Comparison of ENCODE assay signal across 22 cellular contexts in the genomic region with DNA sequence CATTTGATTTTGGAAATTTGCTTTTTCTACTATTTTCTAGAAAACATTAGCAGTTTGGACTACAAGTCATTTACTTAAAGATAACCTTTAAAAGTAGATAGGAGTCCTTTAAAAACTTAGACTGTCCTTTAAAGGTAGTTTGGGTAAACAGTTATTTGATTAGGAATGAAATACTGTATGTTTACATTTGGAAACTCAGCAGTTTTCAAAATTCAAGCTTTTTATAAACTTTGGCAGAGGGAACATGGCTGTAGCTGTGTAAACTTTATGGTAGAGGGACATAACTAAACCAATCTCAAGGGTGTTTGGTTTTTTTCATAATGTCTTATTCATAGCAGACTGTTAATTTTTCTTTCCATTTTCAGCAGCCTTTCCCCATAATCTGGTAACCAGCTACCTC.
DNase-seq lines count a peak whose midpoint lies in the region; ATAC-seq and TF ChIP-seq lines count a peak whose summit lies in the region.
"Had no signal": no experiment of that assay in that cellular context is flagged by ENCODE, and none has a peak within 500 bp of the region (broad histone marks: within the 10 kb centered on the region; RNA-seq: fewer than 3 reads in every experiment).

No MANE protein-coding gene starts in this region.

- H3K23ac ChIP-seq in IMR-90 (ENCODE audit: low read depth, low read length), result no peak overlapping the region

- H3K27ac ChIP-seq in CD4-positive, CD25-positive, alpha-beta regulatory T cell (ENCODE audit: insufficient read depth, low read length, poor library complexity, severe bottlenecking), result peak overlapping the region; percentile 6
- H3K27ac ChIP-seq in IMR-90 (ENCODE audit: insufficient read depth, low read length), result no peak overlapping the region
- H3K27ac ChIP-seq: BLaER1 treated with 17β-estradiol and CSF1 and Interleukin-3, amounts not matched to agents 10 nM and 100 nM; PC-9; RWPE1 had no signal

- H3K27me3 Mint-ChIP-seq in activated T-cell treated with anti-CD3 and anti-CD28 coated beads, Interleukin-2, amount 50 U/mL, for 24 hours, result no peaks in the 10 kb centered on the region
- H3K27me3 Mint-ChIP-seq in CD4-positive, CD25-positive, alpha-beta regulatory T cell, result no peaks in the 10 kb centered on the region
- H3K27me3 Mint-ChIP-seq in naive thymus-derived CD8-positive, alpha-beta T cell, result no peaks in the 10 kb centered on the region
- H3K27me3 Mint-ChIP-seq: IgD-negative memory B cell had no signal

- H3K4me2 ChIP-seq in IMR-90 (ENCODE audit: low read depth, low read length), result no peak overlapping the region
- H3K4me2 ChIP-seq: BLaER1 treated with 17β-estradiol and CSF1 and Interleukin-3, amounts not matched to agents 10 nM and 100 nM; PC-9 had no signal

- ATAC-seq in CD4-positive, CD25-positive, alpha-beta regulatory T cell (ENCODE audit: low read depth in 2 of 2), result no peak
- ATAC-seq in IMR-90 (ENCODE audit: low read depth) (peak; percentile 67), HG02840 (IDR thresholded peaks at IDR 0.05; ENCODE audit: low FRiP score, unreplicated experiment) (no peak)
- no peak for ATAC-seq in naive thymus-derived CD8-positive, alpha-beta T cell

- no peak for TF ChIP-seq RAD21 in IMR-90 (IDR thresholded peaks at IDR 0.05; ENCODE audit: low read length)

- H3K4ac ChIP-seq in IMR-90 (ENCODE audit: low read depth, low read length), result no peak overlapping the region

- H3K36me3 Mint-ChIP-seq in activated T-cell treated with anti-CD3 and anti-CD28 coated beads, Interleukin-2, amount 50 U/mL, for 24 hours (ENCODE audit: low read depth), result peaks cover 93% of the 10 kb centered on the region
- peaks cover 62% of the 10 kb centered on the region for H3K36me3 Mint-ChIP-seq in CD4-positive, CD25-positive, alpha-beta regulatory T cell
- peaks cover 10 to 85% (median 46%) of the 10 kb centered on the region in 3 donors for H3K36me3 Mint-ChIP-seq in naive thymus-derived CD8-positive, alpha-beta T cell

- H3K79me1 ChIP-seq in IMR-90 (ENCODE audit: low read depth in 1 of 2, low read length in 2 of 2), result peaks cover 6 to 11% of the 10 kb centered on the region in 2 experiments; a peak in 3 of 4 replicates

- no peak overlapping the region for H4K8ac ChIP-seq in IMR-90 (ENCODE audit: low read depth in 2 of 2, low read length in 2 of 2)

- in situ Hi-C loops in IMR-90 (cut with MboI; ENCODE audit: low sequenced_read_pairs), result no loop called here

- H3K56ac ChIP-seq in IMR-90 (ENCODE audit: extremely low read depth, insufficient read depth, low read length), result no peak overlapping the region

- no peak overlapping the region for H2BK15ac ChIP-seq in IMR-90 (ENCODE audit: low read depth, low read length)

- no peak overlapping the region for H3K4me3 ChIP-seq in CD4-positive, CD25-positive, alpha-beta regulatory T cell (ENCODE audit: low read depth, low read length)
- no peak overlapping the region for H3K4me3 ChIP-seq in IMR-90 (ENCODE audit: insufficient read depth, low read depth, low read length)
- H3K4me3 ChIP-seq: BLaER1 treated with 17β-estradiol and CSF1 and Interleukin-3, amounts not matched to agents 10 nM and 100 nM; MG63; PC-9 had no signal

- H3K14ac ChIP-seq in IMR-90 (replicated peaks; ENCODE audit: low read depth, low read length), result no peak overlapping the region

- H3K27ac Mint-ChIP-seq in activated T-cell treated with anti-CD3 and anti-CD28 coated beads, Interleukin-2, amount 50 U/mL, for 24 hours, result peak overlapping the region; percentile 55
- H3K27ac Mint-ChIP-seq in CD4-positive, CD25-positive, alpha-beta regulatory T cell, result peak overlapping the region in 2 of 3 donors; percentile 32 to 45
- H3K27ac Mint-ChIP-seq in naive thymus-derived CD8-positive, alpha-beta T cell, result peak overlapping the region in 7 of 10 donors; percentile 21 to 79 (median 58)
- H3K27ac Mint-ChIP-seq: H9, IgD-negative memory B cell had no signal

- intact Hi-C loops in IMR-90 (cut with micrococcal nuclease), result loop anchor here (5.0 kb wide), 1 partner anchor 36 kb away; no protein-coding TSS in a partner anchor

- CTCF ChIA-PET in IMR-90 (lab: Yijun Ruan, JAX), result no interaction called here

- no peaks in the 10 kb centered on the region; the same call in 1 of the 2 replicates for H3K9me1 ChIP-seq in IMR-90 (ENCODE audit: insufficient read depth, low read length)

- H2BK5ac ChIP-seq in IMR-90 (ENCODE audit: low read depth, low read length, poor library complexity, severe bottlenecking), result peak overlapping the region; percentile 15

- peaks cover 19% of the 10 kb centered on the region for H3K4me1 Mint-ChIP-seq in activated T-cell treated with anti-CD3 and anti-CD28 coated beads, Interleukin-2, amount 50 U/mL, for 24 hours (ENCODE audit: low read depth)
- peaks cover 28 to 50% (median 38%) of the 10 kb centered on the region in 4 donors for H3K4me1 Mint-ChIP-seq in CD4-positive, CD25-positive, alpha-beta regulatory T cell
- H3K4me1 Mint-ChIP-seq in naive thymus-derived CD8-positive, alpha-beta T cell, result peaks cover 16 to 34% (median 16%) of the 10 kb centered on the region in 4 donors
- H3K4me1 Mint-ChIP-seq: H9 had no signal

- H3K9ac ChIP-seq in IMR-90 (ENCODE audit: low read depth, low read length), result no peak overlapping the region
- H3K9ac ChIP-seq: BLaER1 treated with 17β-estradiol and CSF1 and Interleukin-3, amounts not matched to agents 10 nM and 100 nM had no signal

- no peak overlapping the region for H3K18ac ChIP-seq in IMR-90 (ENCODE audit: low read depth, low read length)

- no peak overlapping the region for H2BK120ac ChIP-seq in IMR-90 (ENCODE audit: low read depth, low read length)

- H2AK5ac ChIP-seq in IMR-90 (ENCODE audit: low read depth, low read length), result no peak overlapping the region

- no peak overlapping the region for H4K5ac ChIP-seq in IMR-90 (ENCODE audit: low read depth, low read length)

- H3K4me3 Mint-ChIP-seq in activated T-cell treated with anti-CD3 and anti-CD28 coated beads, Interleukin-2, amount 50 U/mL, for 24 hours, result no peak overlapping the region
- no peak overlapping the region for H3K4me3 Mint-ChIP-seq in CD4-positive, CD25-positive, alpha-beta regulatory T cell
- H3K4me3 Mint-ChIP-seq in naive thymus-derived CD8-positive, alpha-beta T cell, result no peak overlapping the region
- H3K4me3 Mint-ChIP-seq: H9, IgD-negative memory B cell had no signal

- no peaks in the 10 kb centered on the region for H3K27me3 ChIP-seq in CD4-positive, CD25-positive, alpha-beta regulatory T cell (ENCODE audit: control insufficient read depth, insufficient read depth, low read length)
- H3K27me3 ChIP-seq in IMR-90 (ENCODE audit: control insufficient read depth, insufficient read depth, low read length), result no peaks in the 10 kb centered on the region
- H3K27me3 ChIP-seq: BLaER1 treated with 17β-estradiol and CSF1 and Interleukin-3, amounts not matched to agents 10 nM and 100 nM; MG63 had no signal

- no peaks in the 10 kb centered on the region for H3K4me1 ChIP-seq in CD4-positive, CD25-positive, alpha-beta regulatory T cell (ENCODE audit: control insufficient read depth, insufficient read depth, low read length, poor library complexity, severe bottlenecking)
- H3K4me1 ChIP-seq in IMR-90 (ENCODE audit: control insufficient read depth, insufficient read depth, low read length), result peaks cover 2% of the 10 kb centered on the region; the same call in 1 of the 2 replicates
- H3K4me1 ChIP-seq: BLaER1 treated with 17β-estradiol and CSF1 and Interleukin-3, amounts not matched to agents 10 nM and 100 nM had no signal

- dilution Hi-C loops in IMR-90 (cut with HindIII; ENCODE audit: low sequenced_read_pairs, unreplicated experiment), result no loop called here

- no peak overlapping the region for H4K91ac ChIP-seq in IMR-90 (ENCODE audit: insufficient read depth, low read depth, low read length)

- no peak for TF ChIP-seq CTCF in IMR-90 (conservative IDR thresholded peaks at IDR 0.05; ENCODE audit: low read depth, low read length)

- no peak for DNase-seq in activated T-cell treated with anti-CD3 and anti-CD28 coated beads, Interleukin-2, amount 50 U/mL, for 24 hours
- no peak for DNase-seq in activated T-cell treated with anti-CD3 and anti-CD28 coated beads, Interleukin-2, amount 50 U/mL, for 1 hour
- DNase-seq in CD4-positive, CD25-positive, alpha-beta regulatory T cell, result no peak
- DNase-seq in IMR-90 (no peak), NCI-H510A treated with DMSO at 0.1 percent for 48 hours (lab: John Stamatoyannopoulos, UW) (no peak)
- no peak for DNase-seq in naive thymus-derived CD8-positive, alpha-beta T cell
- DNase-seq: COR-L47, DMS 273 treated with DMSO at 0.1 percent for 48 hours, H9, Kasumi-1, MG63, NCI-H1048, NCI-H1436 treated with DMSO at 0.1 percent for 48 hours, NCI-H2029, NCI-H345, NCI-H526, PC-9, SIG-M5 had no signal

- no peaks in the 10 kb centered on the region for H3K9me3 ChIP-seq in CD4-positive, CD25-positive, alpha-beta regulatory T cell (ENCODE audit: control insufficient read depth in 2 of 2, low read length in 2 of 2)
- no peaks in the 10 kb centered on the region for H3K9me3 ChIP-seq in IMR-90 (ENCODE audit: control insufficient read depth, insufficient read depth, low read length)
- H3K9me3 ChIP-seq: BLaER1 treated with 17β-estradiol and CSF1 and Interleukin-3, amounts not matched to agents 10 nM and 100 nM; MG63 had no signal

- no peak overlapping the region for H2AFZ ChIP-seq in IMR-90 (replicated peaks; ENCODE audit: low read length, poor library complexity)
- H2AFZ ChIP-seq: PC-9 had no signal

- H3K9me3 Mint-ChIP-seq in activated T-cell treated with anti-CD3 and anti-CD28 coated beads, Interleukin-2, amount 50 U/mL, for 24 hours, result no peaks in the 10 kb centered on the region
- no peaks in the 10 kb centered on the region for H3K9me3 Mint-ChIP-seq in CD4-positive, CD25-positive, alpha-beta regulatory T cell
- H3K9me3 Mint-ChIP-seq in naive thymus-derived CD8-positive, alpha-beta T cell, result no peaks in the 10 kb centered on the region
- H3K9me3 Mint-ChIP-seq: H9, IgD-negative memory B cell had no signal

- BruUV-seq in IMR-90 (replicated peaks; lab: Mats Ljungman, UMichigan), result no TSS peak

- no peak for TF ChIP-seq POLR2A in IMR-90 (IDR thresholded peaks at IDR 0.05; ENCODE audit: low read depth, low read length)

- no peak overlapping the region for H2AK9ac ChIP-seq in IMR-90 (replicated peaks; ENCODE audit: low read depth, low read length, poor library complexity)

- POLR2A ChIA-PET in IMR-90 (lab: Charles Lee; ENCODE audit: unreplicated experiment), result no interaction called here
- POLR2A ChIA-PET in naive thymus-derived CD8-positive, alpha-beta T cell (lab: Charles Lee), result no interaction called here

- no peak overlapping the region for H2BK20ac ChIP-seq in IMR-90 (ENCODE audit: low read depth, low read length)

- H3K36me3 ChIP-seq in CD4-positive, CD25-positive, alpha-beta regulatory T cell (ENCODE audit: control insufficient read depth, insufficient read depth, low read length), result peaks cover 99% of the 10 kb centered on the region
- peaks cover 19% of the 10 kb centered on the region for H3K36me3 ChIP-seq in IMR-90 (ENCODE audit: control insufficient read depth, insufficient read depth, low read length)

- no peaks in the 10 kb centered on the region for H4K20me1 ChIP-seq in IMR-90 (ENCODE audit: insufficient read depth, low read length)
- H4K20me1 ChIP-seq: BLaER1 treated with 17β-estradiol and CSF1 and Interleukin-3, amounts not matched to agents 10 nM and 100 nM had no signal

TF ChIP-seq in IMR-90, 13 proteins besides CTCF, POLR2A, EP300 and RAD21 (continues in another document):
- TF ChIP-seq SMC3 (IDR thresholded peaks at IDR 0.05; ENCODE audit: low read depth, low read length) (no peak), MXI1 (IDR thresholded peaks at IDR 0.05; ENCODE audit: borderline replicate concordance, low read depth, low read length) (no peak)
